24 cellular contexts compared by ENCODE assay signal in the genomic region with DNA sequence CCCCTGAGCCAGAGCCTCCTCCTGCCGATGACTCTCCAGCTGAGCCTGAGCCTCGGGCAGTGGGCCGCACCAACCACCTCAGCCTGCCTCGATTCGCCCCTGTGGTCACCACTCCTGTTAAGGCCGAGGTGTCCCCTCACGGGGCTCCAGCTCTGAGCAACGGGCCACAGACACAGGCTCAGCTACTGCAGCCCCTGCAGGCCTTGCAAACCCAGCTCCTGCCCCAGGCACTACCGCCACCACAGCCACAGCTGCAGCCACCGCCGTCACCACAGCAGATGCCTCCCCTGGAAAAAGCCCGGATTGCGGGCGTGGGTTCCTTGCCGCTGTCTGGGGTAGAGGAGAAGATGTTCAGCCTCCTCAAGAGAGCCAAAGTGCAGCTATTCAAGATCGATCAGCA. TPM values are rescaled to one million over a fixed set of nuclear protein-coding genes. Genes with fewer than 3 reads are reported as not detected.
A peak's percentile ranks its signal among the peaks of the same experiment; 100 is the strongest.
DNase-seq lines count a peak whose midpoint lies in the region; ATAC-seq lines count a peak whose summit lies in the region.
"Had no signal": no experiment of that assay in that cellular context is flagged by ENCODE, and none has a peak within 500 bp of the region (broad histone marks: within the 10 kb centered on the region; RNA-seq: fewer than 3 reads in every experiment).

No MANE protein-coding gene starts in this region.

- H3K36me3 Mint-ChIP-seq in activated naive CD4-positive, alpha-beta T cell treated with anti-CD3 and anti-CD28 coated beads, Interleukin-2, amount 50 U/mL, for 72 hours: peaks cover 5 to 48% of the 10 kb centered on the region in 2 donors
- H3K36me3 Mint-ChIP-seq in activated naive CD8-positive, alpha-beta T cell treated with anti-CD3 and anti-CD28 coated beads, Interleukin-2, amount 50 U/mL, for 24 hours (ENCODE audit: low read depth): peaks cover 51% of the 10 kb centered on the region
- peaks cover 56 to 63% of the 10 kb centered on the region in 2 donors for H3K36me3 Mint-ChIP-seq in stimulated activated naive B cell treated with anti-CD40 and anti-IgM and Interleukin-4, amounts not matched to agents 10 μg/mL and 1 μg/mL and 100 μg/mL, for 72 hours

- no peaks in the 10 kb centered on the region for H3K27me3 Mint-ChIP-seq in activated naive CD8-positive, alpha-beta T cell treated with anti-CD3 and anti-CD28 coated beads, Interleukin-2, amount 50 U/mL, for 24 hours
- no peaks in the 10 kb centered on the region for H3K27me3 Mint-ChIP-seq in stimulated activated naive B cell treated with anti-CD40 and anti-IgM and Interleukin-4, amounts not matched to agents 10 μg/mL and 1 μg/mL and 100 μg/mL, for 72 hours
- H3K27me3 Mint-ChIP-seq: activated B cell treated with CpG ODN at 0.5 μM for 24 hours had no signal

- H3K9me3 Mint-ChIP-seq in activated naive CD4-positive, alpha-beta T cell treated with anti-CD3 and anti-CD28 coated beads, Interleukin-2, amount 50 U/mL, for 72 hours: no peaks in the 10 kb centered on the region
- H3K9me3 Mint-ChIP-seq in activated naive CD8-positive, alpha-beta T cell treated with anti-CD3 and anti-CD28 coated beads, Interleukin-2, amount 50 U/mL, for 24 hours: no peaks in the 10 kb centered on the region
- no peaks in the 10 kb centered on the region for H3K9me3 Mint-ChIP-seq in stimulated activated naive B cell treated with anti-CD40 and anti-IgM and Interleukin-4, amounts not matched to agents 10 μg/mL and 1 μg/mL and 100 μg/mL, for 72 hours
- H3K9me3 Mint-ChIP-seq: activated B cell treated with CpG ODN at 0.5 μM for 24 hours; activated T-helper 1 cell treated with anti-CD3 and anti-CD28 coated beads, Interleukin-12 subunit alpha, Interleukin-12 subunit beta, Interleukin-2, Interleukin-4 antibody, amounts not matched to agents 30 ng/mL and 10 ng/mL and 1 ng/mL, durations not matched to agents 14 hours and 24 hours and 36 hours; nephron progenitor cell had no signal

- peak overlapping the region; percentile 14 for H3K4me3 Mint-ChIP-seq in activated naive CD8-positive, alpha-beta T cell treated with anti-CD3 and anti-CD28 coated beads, Interleukin-2, amount 50 U/mL, for 24 hours
- no peak overlapping the region for H3K4me3 Mint-ChIP-seq in stimulated activated naive B cell treated with anti-CD40 and anti-IgM and Interleukin-4, amounts not matched to agents 10 μg/mL and 1 μg/mL and 100 μg/mL, for 72 hours
- H3K4me3 Mint-ChIP-seq: activated B cell treated with CpG ODN at 0.5 μM for 24 hours; activated T-helper 1 cell treated with anti-CD3 and anti-CD28 coated beads, Interleukin-12 subunit alpha, Interleukin-12 subunit beta, Interleukin-2, Interleukin-4 antibody, amounts not matched to agents 30 ng/mL and 10 ng/mL and 1 ng/mL, durations not matched to agents 14 hours and 24 hours and 36 hours; nephron progenitor cell had no signal

- ATAC-seq in activated naive CD4-positive, alpha-beta T cell treated with anti-CD3 and anti-CD28 coated beads, Interleukin-2, amount 50 U/mL, for 72 hours: no peak
- no peak for ATAC-seq in activated naive CD8-positive, alpha-beta T cell treated with anti-CD3 and anti-CD28 coated beads, Interleukin-2, amount 50 U/mL, for 24 hours
- ATAC-seq in stimulated activated naive B cell treated with anti-CD40 and anti-IgM and Interleukin-4, amounts not matched to agents 10 μg/mL and 1 μg/mL and 100 μg/mL, for 72 hours (replicated peaks): no peak
- ATAC-seq: left lung, right lobe of liver had no signal

- peak overlapping the region; percentile 74 to 89 for H3K27ac Mint-ChIP-seq in activated naive CD4-positive, alpha-beta T cell treated with anti-CD3 and anti-CD28 coated beads, Interleukin-2, amount 50 U/mL, for 72 hours
- H3K27ac Mint-ChIP-seq in activated naive CD8-positive, alpha-beta T cell treated with anti-CD3 and anti-CD28 coated beads, Interleukin-2, amount 50 U/mL, for 24 hours: no peak overlapping the region
- H3K27ac Mint-ChIP-seq in stimulated activated naive B cell treated with anti-CD40 and anti-IgM and Interleukin-4, amounts not matched to agents 10 μg/mL and 1 μg/mL and 100 μg/mL, for 72 hours: peak overlapping the region; percentile 77
- H3K27ac Mint-ChIP-seq: activated B cell treated with CpG ODN at 0.5 μM for 24 hours, nephron progenitor cell had no signal

- no peak for DNase-seq in activated naive CD4-positive, alpha-beta T cell treated with anti-CD3 and anti-CD28 coated beads, Interleukin-2, amount 50 U/mL, for 72 hours (ENCODE audit: low spot score in 2 of 2)
- no peak for DNase-seq in activated naive CD4-positive, alpha-beta T cell treated with anti-CD3 and anti-CD28 coated beads, Interleukin-2, amount 50 U/mL, for 16 hours
- no peak for DNase-seq in activated naive CD8-positive, alpha-beta T cell treated with anti-CD3 and anti-CD28 coated beads, Interleukin-2, amount 50 U/mL, for 24 hours
- no peak for DNase-seq in stimulated activated naive B cell treated with anti-CD40 and anti-IgM and Interleukin-4, amounts not matched to agents 10 μg/mL and 1 μg/mL and 100 μg/mL, for 72 hours
- DNase-seq in anterior cingulate cortex (lab: John Stamatoyannopoulos, UW): no peak
- no peak for DNase-seq in stimulated activated CD4-positive, alpha-beta T cell treated with anti-CD3 and anti-CD28 coated beads, Interleukin-12 subunit alpha, Interleukin-12 subunit beta, amount 100 ng/mL, for 4 hours
- DNase-seq: activated B cell treated with CpG ODN at 0.5 μM for 24 hours; activated CD8-positive, alpha-beta memory T cell treated with anti-CD3 and anti-CD28 coated beads for 24 hours; brain microvascular endothelial cell; C1 segment of cervical spinal cord; colonic mucosa; left lung; NCI-H1436 treated with DMSO at 0.1 percent for 48 hours; NCI-H2171 treated with DMSO at 0.1 percent for 48 hours; NCI-H526; nephron progenitor cell; RPMI8226; stimulated activated CD4-positive, alpha-beta T cell treated with anti-CD3 and anti-CD28 coated beads, Interleukin-15, amount 100 ng/mL, for 24 hours; testis had no signal

- peaks cover 24% of the 10 kb centered on the region for H3K4me1 Mint-ChIP-seq in activated naive CD8-positive, alpha-beta T cell treated with anti-CD3 and anti-CD28 coated beads, Interleukin-2, amount 50 U/mL, for 24 hours
- peaks cover 25 to 53% of the 10 kb centered on the region in 2 donors for H3K4me1 Mint-ChIP-seq in stimulated activated naive B cell treated with anti-CD40 and anti-IgM and Interleukin-4, amounts not matched to agents 10 μg/mL and 1 μg/mL and 100 μg/mL, for 72 hours

RNA-seq across cellular contexts. Expression of gene KMT2B, which starts 3.6 kb away (rescaled TPM):
- 100 to 1,000 TPM in 1 of 2 donors, 10 to 100 TPM in 1; 54.6 to 200 TPM for total RNA-seq in activated naive CD4-positive, alpha-beta T cell treated with anti-CD3 and anti-CD28 coated beads, Interleukin-2, amount 50 U/mL, for 72 hours

RNA-seq across cellular contexts. Expression of gene ZBTB32, which starts 17.0 kb away (rescaled TPM):
- total RNA-seq in activated naive CD4-positive, alpha-beta T cell treated with anti-CD3 and anti-CD28 coated beads, Interleukin-2, amount 50 U/mL, for 72 hours: 100 to 1,000 TPM; 181 to 198 TPM
- total RNA-seq: A673, MCF 10A, vagina had no signal

RNA-seq across cellular contexts. Expression of gene IGFLR1, which starts 20.9 kb away (rescaled TPM):
- 100 to 1,000 TPM in 1 of 2 donors, 10 to 100 TPM in 1; 74.6 to 245 TPM for total RNA-seq in activated naive CD4-positive, alpha-beta T cell treated with anti-CD3 and anti-CD28 coated beads, Interleukin-2, amount 50 U/mL, for 72 hours

RNA-seq across cellular contexts. Expression of gene U2AF1L4, which starts 23.8 kb away (rescaled TPM):
- 10 to 100 TPM; 33.8 to 69.0 TPM for total RNA-seq in activated naive CD4-positive, alpha-beta T cell treated with anti-CD3 and anti-CD28 coated beads, Interleukin-2, amount 50 U/mL, for 72 hours

RNA-seq across cellular contexts. Expression of gene PSENEN, which starts 24.1 kb away (rescaled TPM):
- total RNA-seq in activated naive CD4-positive, alpha-beta T cell treated with anti-CD3 and anti-CD28 coated beads, Interleukin-2, amount 50 U/mL, for 72 hours: 10 to 100 TPM; 43.2 to 49.4 TPM
